In genomic region chr7:101121996-101122932, GRCh38 we compare ENCODE assay signal across 8 cellular contexts. TPM values are rescaled to one million over a fixed set of nuclear protein-coding genes. Genes with fewer than 3 reads are reported as not detected.
DNase-seq lines count a peak whose midpoint lies in the region; ATAC-seq and TF ChIP-seq lines count a peak whose summit lies in the region.

No MANE protein-coding gene starts in this region.

- H3K27me3 Mint-ChIP-seq in stimulated activated naive CD8-positive, alpha-beta T cell treated with anti-CD3 and anti-CD28 coated beads, Interleukin-15, Interleukin-2, amounts not matched to agents 100 ng/mL and 50 ng/mL, for 24 hours = peaks cover 44% of the 10 kb centered on the region
- H3K27me3 Mint-ChIP-seq in activated CD8-positive, alpha-beta T cell treated with anti-CD3 and anti-CD28 coated beads for 36 hours = peaks cover 54% of the 10 kb centered on the region

- intact Hi-C loops in activated CD8-positive, alpha-beta T cell treated with anti-CD3 and anti-CD28 coated beads for 36 hours (cut with micrococcal nuclease) = no loop called here
- intact Hi-C loops in cardiac septum (cut with DNase I) = no loop called here

- peak overlapping the region; percentile 71 for H3K27ac Mint-ChIP-seq in stimulated activated naive CD8-positive, alpha-beta T cell treated with anti-CD3 and anti-CD28 coated beads, Interleukin-15, Interleukin-2, amounts not matched to agents 100 ng/mL and 50 ng/mL, for 24 hours
- peak overlapping the region; percentile 61 for H3K27ac Mint-ChIP-seq in activated CD8-positive, alpha-beta T cell treated with anti-CD3 and anti-CD28 coated beads for 36 hours

- POLR2A ChIA-PET in activated CD8-positive, alpha-beta T cell treated with anti-CD3 and anti-CD28 coated beads for 36 hours (lab: Charles Lee) = no interaction called here

- CTCF ChIA-PET in activated CD8-positive, alpha-beta T cell treated with anti-CD3 and anti-CD28 coated beads for 36 hours (lab: Charles Lee) = interaction anchor here (0.6 to 1.7 kb wide), 5 partner anchors 12 to 235 kb away, joined by 3 to 6 read pairs (median 6); no protein-coding TSS in a partner anchor

- H3K4me1 Mint-ChIP-seq in stimulated activated naive CD8-positive, alpha-beta T cell treated with anti-CD3 and anti-CD28 coated beads, Interleukin-15, Interleukin-2, amounts not matched to agents 100 ng/mL and 50 ng/mL, for 24 hours (ENCODE audit: low read depth) = peaks cover 37% of the 10 kb centered on the region
- H3K4me1 Mint-ChIP-seq in activated CD8-positive, alpha-beta T cell treated with anti-CD3 and anti-CD28 coated beads for 36 hours (ENCODE audit: low read depth) = peaks cover 40% of the 10 kb centered on the region

- no peak for DNase-seq in stimulated activated naive CD8-positive, alpha-beta T cell treated with anti-CD3 and anti-CD28 coated beads, Interleukin-15, Interleukin-2, amounts not matched to agents 100 U/mL and 50 U/mL, for 24 hours
- no peak for DNase-seq in activated CD8-positive, alpha-beta T cell treated with anti-CD3 and anti-CD28 coated beads for 36 hours
- DNase-seq in cardiac septum (ENCODE audit: low spot score) (peak; percentile 90), pulmonary artery endothelial cell (ENCODE audit: low read depth, low spot score) (peak; percentile 98), NCI-H748 treated with DMSO at 0.1 percent for 48 hours (lab: John Stamatoyannopoulos, UW) (no peak), NK-92 (lab: John Stamatoyannopoulos, UW; ENCODE audit: unreplicated experiment) (no peak), NCI-H2171 treated with DMSO at 0.1 percent for 48 hours (lab: John Stamatoyannopoulos, UW) (no peak)

- no peak for ATAC-seq in stimulated activated naive CD8-positive, alpha-beta T cell treated with anti-CD3 and anti-CD28 coated beads, Interleukin-15, Interleukin-2, amounts not matched to agents 100 U/mL and 50 U/mL, for 24 hours
- no peak for ATAC-seq in activated CD8-positive, alpha-beta T cell treated with anti-CD3 and anti-CD28 coated beads for 36 hours

- H3K4me3 Mint-ChIP-seq in stimulated activated naive CD8-positive, alpha-beta T cell treated with anti-CD3 and anti-CD28 coated beads, Interleukin-15, Interleukin-2, amounts not matched to agents 100 ng/mL and 50 ng/mL, for 24 hours = peak overlapping the region; percentile 63
- peak overlapping the region; percentile 43 for H3K4me3 Mint-ChIP-seq in activated CD8-positive, alpha-beta T cell treated with anti-CD3 and anti-CD28 coated beads for 36 hours

- H3K9me3 Mint-ChIP-seq in stimulated activated naive CD8-positive, alpha-beta T cell treated with anti-CD3 and anti-CD28 coated beads, Interleukin-15, Interleukin-2, amounts not matched to agents 100 ng/mL and 50 ng/mL, for 24 hours = no peaks in the 10 kb centered on the region
- H3K9me3 Mint-ChIP-seq in activated CD8-positive, alpha-beta T cell treated with anti-CD3 and anti-CD28 coated beads for 36 hours = no peaks in the 10 kb centered on the region

- no peak for TF ChIP-seq CTCF in activated CD8-positive, alpha-beta T cell treated with anti-CD3 and anti-CD28 coated beads for 36 hours (IDR thresholded peaks at IDR 0.05)

- no peaks in the 10 kb centered on the region for H3K36me3 Mint-ChIP-seq in stimulated activated naive CD8-positive, alpha-beta T cell treated with anti-CD3 and anti-CD28 coated beads, Interleukin-15, Interleukin-2, amounts not matched to agents 100 ng/mL and 50 ng/mL, for 24 hours (ENCODE audit: low read depth)
- no peaks in the 10 kb centered on the region for H3K36me3 Mint-ChIP-seq in activated CD8-positive, alpha-beta T cell treated with anti-CD3 and anti-CD28 coated beads for 36 hours (ENCODE audit: low read depth)

RNA-seq across cellular contexts. Expression of gene SERPINE1, which starts 4.6 kb away (rescaled TPM):
- 1 to 10 TPM; 1.2 to 1.3 TPM for total RNA-seq in activated CD8-positive, alpha-beta T cell treated with anti-CD3 and anti-CD28 coated beads for 36 hours
- total RNA-seq in cardiac septum = 27.2 TPM
- total RNA-seq in pulmonary artery endothelial cell = 2,165 and 2,466 TPM in 2 replicates

RNA-seq across cellular contexts. Expression of gene AP1S1, which starts 32.0 kb away (rescaled TPM):
- 10 to 100 TPM; 35.6 to 39.5 TPM for total RNA-seq in activated CD8-positive, alpha-beta T cell treated with anti-CD3 and anti-CD28 coated beads for 36 hours
- total RNA-seq in cardiac septum (12.1 TPM), pulmonary artery endothelial cell (161 and 225 TPM in 2 replicates)

RNA-seq across cellular contexts. Expression of gene TRIM56, which starts 37.0 kb away (rescaled TPM):
- total RNA-seq in activated CD8-positive, alpha-beta T cell treated with anti-CD3 and anti-CD28 coated beads for 36 hours = 10 to 100 TPM; 40.1 to 42.3 TPM
- 16.6 TPM for total RNA-seq in cardiac septum
- 14.0 and 28.8 TPM in 2 replicates for total RNA-seq in pulmonary artery endothelial cell

RNA-seq across cellular contexts. Expression of gene VGF, which starts 43.1 kb away (rescaled TPM):
- total RNA-seq in activated CD8-positive, alpha-beta T cell treated with anti-CD3 and anti-CD28 coated beads for 36 hours = not detected
- total RNA-seq in cardiac septum (0.08 TPM), pulmonary artery endothelial cell (0.07 TPM in 1 of 2 replicates, not detected in the other)

RNA-seq across cellular contexts. Expression of gene NAT16, which starts 57.8 kb away (rescaled TPM):
- total RNA-seq in activated CD8-positive, alpha-beta T cell treated with anti-CD3 and anti-CD28 coated beads for 36 hours = not detected
- not detected for total RNA-seq in cardiac septum
- not detected in 2 replicates for total RNA-seq in pulmonary artery endothelial cell

Comparison
In these comparisons a context has a peak if more than half of its experiments do, and no peak if none do; other contexts are left out.
1. DNase-seq: peak in cardiac septum (single experiment) and pulmonary artery endothelial cell (single experiment); none in stimulated activated naive CD8-positive, alpha-beta T cell treated with anti-CD3 and anti-CD28 coated beads, Interleukin-15, Interleukin-2, amounts not matched to agents 100 U/mL and 50 U/mL, for 24 hours (single experiment), activated CD8-positive, alpha-beta T cell treated with anti-CD3 and anti-CD28 coated beads for 36 hours (single experiment), NCI-H748 treated with DMSO at 0.1 percent for 48 hours (single experiment), NK-92 (single experiment) and NCI-H2171 treated with DMSO at 0.1 percent for 48 hours (single experiment).
2. RNA of gene SERPINE1, which starts 4.6 kb away (total RNA-seq): 2,165 to 2,466 TPM in pulmonary artery endothelial cell; 27.2 TPM in cardiac septum (single experiment) and 1.2 to 1.3 TPM in activated CD8-positive, alpha-beta T cell treated with anti-CD3 and anti-CD28 coated beads for 36 hours; every median in the first group is over 10 times any median in the second.